ENCODE assay signal across 1 cellular context in genomic region chr22:49536571-49537131, GRCh38.
A peak's percentile ranks its signal among the peaks of the same experiment; 100 is the strongest.
TF ChIP-seq lines count a peak whose summit lies in the region.

No MANE protein-coding gene starts in this region.

TF ChIP-seq in WTC11, 78 proteins besides CTCF, POLR2A, EP300 and RAD21 (continued from another document):
- TF ChIP-seq ZNF281 (CRISPR knock-in tag; IDR thresholded peaks at IDR 0.05) (peak; percentile 82; the same call in 1 of the 2 replicates), ETV6 (CRISPR knock-in tag; IDR thresholded peaks at IDR 0.05) (0 out of 2 replicates have a peak, but pooled peaks have one; percentile 53), ZNF512 (CRISPR knock-in tag; IDR thresholded peaks at IDR 0.05; ENCODE audit: borderline replicate concordance) (no peak), GRHL2 (CRISPR knock-in tag; IDR thresholded peaks at IDR 0.05; ENCODE audit: insufficient replicate concordance, severe bottlenecking) (peak; percentile 54), CREM (CRISPR knock-in tag; IDR thresholded peaks at IDR 0.05) (0 out of 2 replicates have a peak, but pooled peaks have one; percentile 17), RELA (CRISPR knock-in tag; IDR thresholded peaks at IDR 0.05; ENCODE audit: borderline replicate concordance) (no peak)
